Comparison of ENCODE assay signal across 15 cellular contexts in genomic region chr6:154872605-154873004, GRCh38.
DNase-seq lines count a peak whose midpoint lies in the region; ATAC-seq and TF ChIP-seq lines count a peak whose summit lies in the region.
"Had no signal": no experiment of that assay in that cellular context is flagged by ENCODE, and none has a peak within 500 bp of the region (broad histone marks: within the 10 kb centered on the region; RNA-seq: fewer than 3 reads in every experiment).

No MANE protein-coding gene starts in this region.

- peaks cover 48% of the 10 kb centered on the region for H4K20me1 ChIP-seq in neural progenitor cell (ENCODE audit: low read depth)

- no peak overlapping the region for H3K4me3 Mint-ChIP-seq in WTC11
- peak overlapping the region; percentile 7 for H3K4me3 Mint-ChIP-seq in neural progenitor cell
- H3K4me3 Mint-ChIP-seq: activated T-helper 17 cell treated with anti-CD3 and anti-CD28 coated beads, Interleukin-2, amount 50 U/mL, for 72 hours; stimulated activated naive CD8-positive, alpha-beta T cell treated with anti-CD3 and anti-CD28 coated beads, Interleukin-15, Interleukin-2, amounts not matched to agents 100 ng/mL and 50 ng/mL, for 24 hours had no signal

- H3K36me3 ChIP-seq in neural progenitor cell = no peaks in the 10 kb centered on the region

- ATAC-seq in WTC11 = peak; percentile 92
- ATAC-seq: activated T-helper 17 cell treated with anti-CD3 and anti-CD28 coated beads, Interleukin-2, amount 50 U/mL, for 72 hours had no signal

- POLR2A ChIA-PET in WTC11 (lab: Charles Lee) = interaction anchor here (0.5 kb wide), 1 partner anchor 157 kb away, joined by 3 read pairs; no protein-coding TSS in a partner anchor

- H3F3A ChIP-seq in neural progenitor cell (ENCODE audit: low read depth) = peaks cover 12% of the 10 kb centered on the region

- H3K4me1 ChIP-seq in neural progenitor cell = peaks cover 14% of the 10 kb centered on the region

- peak; percentile 7 for DNase-seq in NCI-H1092 treated with DMSO at 0.1 percent for 48 hours (lab: John Stamatoyannopoulos, UW)
- no peak for DNase-seq in NCI-H1092 (lab: John Stamatoyannopoulos, UW)
- peak; percentile 52 for DNase-seq in NCI-H1417 treated with DMSO at 0.1 percent for 48 hours (lab: John Stamatoyannopoulos, UW)
- peak; percentile 25 for DNase-seq in WTC11 (ENCODE audit: low spot score)
- DNase-seq in neural progenitor cell (ENCODE audit: low spot score) = peak; percentile 49
- no peak for DNase-seq in islet precursor cell
- DNase-seq in activated effector memory CD4-positive, alpha-beta T cell treated with anti-CD3 and anti-CD28 coated beads, Interleukin-2, amount 50 U/mL, for 16 hours = no peak
- no peak for DNase-seq in activated gamma-delta T cell treated with Interleukin-2 at 50 U/mL for 16 hours
- DNase-seq: amniotic stem cell, cerebellar nuclear complex, NCI-H774, posterior cingulate gyrus had no signal

- no peaks in the 10 kb centered on the region for H3K27me3 Mint-ChIP-seq in WTC11 (ENCODE audit: low read depth)
- H3K27me3 Mint-ChIP-seq in neural progenitor cell (ENCODE audit: insufficient read depth, low read depth) = no peaks in the 10 kb centered on the region
- H3K27me3 Mint-ChIP-seq: activated T-helper 17 cell treated with anti-CD3 and anti-CD28 coated beads, Interleukin-2, amount 50 U/mL, for 72 hours; stimulated activated naive CD8-positive, alpha-beta T cell treated with anti-CD3 and anti-CD28 coated beads, Interleukin-15, Interleukin-2, amounts not matched to agents 100 ng/mL and 50 ng/mL, for 24 hours had no signal

- TF ChIP-seq CTCF in WTC11 (IDR thresholded peaks at IDR 0.05) (no peak), neural progenitor cell (IDR thresholded peaks at IDR 0.05) (peak; percentile 28)

- H2AFZ ChIP-seq in neural progenitor cell (replicated peaks) = no peak overlapping the region

- no peak overlapping the region for H3K4me2 ChIP-seq in neural progenitor cell

- no peak overlapping the region for H3K9ac ChIP-seq in neural progenitor cell

- H3K36me3 Mint-ChIP-seq in WTC11 (no peaks in the 10 kb centered on the region), neural progenitor cell (no peaks in the 10 kb centered on the region)

- H3K27me3 ChIP-seq in neural progenitor cell = no peaks in the 10 kb centered on the region

- no peaks in the 10 kb centered on the region for H3K9me3 ChIP-seq in neural progenitor cell (ENCODE audit: low read depth)

- H3K4me3 ChIP-seq in neural progenitor cell = no peak overlapping the region

- no peak overlapping the region for H3K27ac ChIP-seq in neural progenitor cell
- H3K27ac ChIP-seq: VCaP had no signal

- CTCF ChIA-PET in WTC11 (lab: Charles Lee) = interaction anchor here (0.5 to 1.8 kb wide), 8 partner anchors 24 to 376 kb away, joined by 3 to 6 read pairs (median 4); no protein-coding TSS in a partner anchor

- H3K27ac Mint-ChIP-seq in WTC11 = no peak overlapping the region
- peak overlapping the region; percentile 64 for H3K27ac Mint-ChIP-seq in neural progenitor cell
- H3K27ac Mint-ChIP-seq: activated T-helper 17 cell treated with anti-CD3 and anti-CD28 coated beads, Interleukin-2, amount 50 U/mL, for 72 hours; stimulated activated naive CD8-positive, alpha-beta T cell treated with anti-CD3 and anti-CD28 coated beads, Interleukin-15, Interleukin-2, amounts not matched to agents 100 ng/mL and 50 ng/mL, for 24 hours had no signal

- H3K4me1 Mint-ChIP-seq in WTC11 (peaks cover 41% of the 10 kb centered on the region), neural progenitor cell (peaks cover 44% of the 10 kb centered on the region)
- H3K4me1 Mint-ChIP-seq: activated T-helper 17 cell treated with anti-CD3 and anti-CD28 coated beads, Interleukin-2, amount 50 U/mL, for 72 hours had no signal

- no peaks in the 10 kb centered on the region for H3K9me3 Mint-ChIP-seq in WTC11
- H3K9me3 Mint-ChIP-seq in neural progenitor cell = no peaks in the 10 kb centered on the region
- H3K9me3 Mint-ChIP-seq: activated T-helper 17 cell treated with anti-CD3 and anti-CD28 coated beads, Interleukin-2, amount 50 U/mL, for 72 hours; stimulated activated naive CD8-positive, alpha-beta T cell treated with anti-CD3 and anti-CD28 coated beads, Interleukin-15, Interleukin-2, amounts not matched to agents 100 ng/mL and 50 ng/mL, for 24 hours had no signal

- H3K79me2 ChIP-seq in neural progenitor cell (ENCODE audit: low read depth) = peaks cover 20% of the 10 kb centered on the region

TF ChIP-seq in WTC11, 78 proteins besides CTCF, POLR2A, EP300 and RAD21:
- TF ChIP-seq AFF4 (CRISPR knock-in tag; IDR thresholded peaks at IDR 0.05; ENCODE audit: borderline replicate concordance) = no peak
- TF ChIP-seq ZNF396 (CRISPR knock-in tag; IDR thresholded peaks at IDR 0.05; ENCODE audit: borderline replicate concordance) = no peak
- TF ChIP-seq ESRRA (CRISPR knock-in tag; IDR thresholded peaks at IDR 0.05; ENCODE audit: borderline replicate concordance) = no peak

Comparison
In these comparisons a context has a peak if more than half of its experiments do, and no peak if none do; other contexts are left out.
1. DNase-seq: peak in NCI-H1092 treated with DMSO at 0.1 percent for 48 hours (single experiment), NCI-H1417 treated with DMSO at 0.1 percent for 48 hours (single experiment), WTC11 (single experiment) and neural progenitor cell (single experiment); none in NCI-H1092 (single experiment), islet precursor cell (single experiment), activated effector memory CD4-positive, alpha-beta T cell treated with anti-CD3 and anti-CD28 coated beads, Interleukin-2, amount 50 U/mL, for 16 hours (single experiment) and activated gamma-delta T cell treated with Interleukin-2 at 50 U/mL for 16 hours (single experiment).